In the genomic region with DNA sequence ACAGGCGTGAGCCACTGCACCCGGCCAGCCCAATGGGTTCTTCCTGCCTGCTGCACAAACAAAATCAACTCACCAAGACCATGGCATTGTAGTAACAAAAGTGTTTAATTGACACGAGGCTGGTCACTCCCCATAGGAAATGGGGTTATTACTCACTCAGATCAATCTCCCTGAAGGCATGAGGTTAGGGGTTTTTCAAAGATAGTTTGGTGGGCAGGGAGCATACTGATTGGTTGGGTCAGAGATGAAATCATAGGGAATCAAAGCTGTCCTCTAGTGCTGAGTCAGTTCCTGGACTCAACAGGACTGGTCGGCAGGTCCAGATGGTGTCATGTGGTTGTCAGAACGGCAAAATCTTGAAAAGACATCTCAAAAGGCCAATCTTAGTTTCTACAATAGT, we compare ENCODE assay signal across 21 cellular contexts.
DNase-seq lines count a peak whose midpoint lies in the region; ATAC-seq, FAIRE-seq and TF ChIP-seq lines count a peak whose summit lies in the region.
"Had no signal": no experiment of that assay in that cellular context is flagged by ENCODE, and none has a peak within 500 bp of the region (broad histone marks: within the 10 kb centered on the region; RNA-seq: fewer than 3 reads in every experiment).

No MANE protein-coding gene starts in this region.

- H3K79me1 ChIP-seq in mesenchymal stem cell (replicated peaks; ENCODE audit: low read length, poor library complexity, severe bottlenecking), result no peaks in the 10 kb centered on the region

- H3K23ac ChIP-seq in mesenchymal stem cell (ENCODE audit: low read length in 2 of 2), result no peak overlapping the region

- FAIRE-seq in HTR-8/SVneo (lab: Jason Lieb, UNC) (peak; percentile 68), GM12878 (lab: Jason Lieb, UNC) (no peak)
- FAIRE-seq: GM18507, H1 had no signal

- H4K8ac ChIP-seq in mesenchymal stem cell (ENCODE audit: low read length), result no peak overlapping the region

- POLR2A ChIA-PET in GM12878 (lab: Charles Lee), result no interaction called here

- no peaks in the 10 kb centered on the region for H3K79me2 ChIP-seq in GM12878 (ENCODE audit: control insufficient read depth, insufficient read depth, low read length)

- no peaks in the 10 kb centered on the region for H3K36me3 ChIP-seq in GM12878 (ENCODE audit: control insufficient read depth in 2 of 2, insufficient read depth in 2 of 2, low read length in 1 of 2)
- H3K36me3 ChIP-seq in mesenchymal stem cell (ENCODE audit: control insufficient read depth in 1 of 2, insufficient read depth in 2 of 2, low read depth in 1 of 2, low read length in 2 of 2), result no peaks in the 10 kb centered on the region
- H3K36me3 ChIP-seq: SJSA1, tibial nerve had no signal

- H3K4me2 ChIP-seq in GM12878 (ENCODE audit: control insufficient read depth, insufficient read depth) (no peak overlapping the region), mesenchymal stem cell (ENCODE audit: low read length, poor library complexity, severe bottlenecking) (no peak overlapping the region)

- RAD21 ChIA-PET in GM12878 (lab: Charles Lee; ENCODE audit: unreplicated experiment), result interaction anchor here (0.7 to 0.8 kb wide), 2 partner anchors 43 to 94 kb away, joined by 4 read pairs; no protein-coding TSS in a partner anchor

- BruUV-seq in GM12878 (replicated peaks; lab: Mats Ljungman, UMichigan), result no TSS peak

- no peak overlapping the region for H2BK120ac ChIP-seq in mesenchymal stem cell (ENCODE audit: low read depth, low read length)

- DNase-seq in EH (ENCODE audit: low read depth), result peak; percentile 29
- DNase-seq in HTR-8/SVneo (ENCODE audit: insufficient read length, low spot score), result peak; percentile 38
- DNase-seq in GM12878 (ENCODE audit: low read depth, low spot score), result no peak
- no peak for DNase-seq in mesenchymal stem cell
- no peak for DNase-seq in DMS53 treated with DMSO at 0.1 percent for 48 hours (lab: John Stamatoyannopoulos, UW; ENCODE audit: unreplicated experiment)
- DNase-seq in activated effector memory CD4-positive, alpha-beta T cell treated with Interleukin-2 at 50 U/mL for 16 hours, result no peak
- DNase-seq: CD4-positive, CD25-positive, alpha-beta regulatory T cell; KG1; mesendoderm; NCI-H1092; NCI-H2081 treated with DMSO at 0.1 percent for 48 hours; NCI-H510A treated with DMSO at 0.1 percent for 48 hours; stimulated activated CD4-positive, alpha-beta T cell treated with anti-CD3 and anti-CD28 coated beads, Interleukin-15, amount 100 ng/mL, for 24 hours had no signal

- peak overlapping the region; percentile 10 for H2AK5ac ChIP-seq in mesenchymal stem cell (ENCODE audit: low read length, severe bottlenecking)

- peak overlapping the region; percentile 31; the same call in 1 of the 2 replicates for H2AFZ ChIP-seq in GM12878 (ENCODE audit: control insufficient read depth, low read depth, low read length)
- H2AFZ ChIP-seq in mesenchymal stem cell (ENCODE audit: low read depth, low read length), result no peak overlapping the region

- no peak for TF ChIP-seq POLR2A in GM12878 (IDR thresholded peaks at IDR 0.05; ENCODE audit: low read depth, low read length)

- H3K4me1 ChIP-seq in GM12878 (ENCODE audit: control insufficient read depth, insufficient read depth, low read length) (peaks cover 16% of the 10 kb centered on the region), mesenchymal stem cell (ENCODE audit: control insufficient read depth, insufficient read depth, low read depth, low read length) (peaks cover 1% of the 10 kb centered on the region)
- H3K4me1 ChIP-seq: SJSA1, tibial nerve had no signal

- intact Hi-C loops in GM12878 (cut with micrococcal nuclease; ENCODE audit: unreplicated experiment), result no loop called here

- no peak overlapping the region for H2BK15ac ChIP-seq in mesenchymal stem cell (ENCODE audit: low read depth, poor library complexity, severe bottlenecking)

- no peak for TF ChIP-seq RAD21 in GM12878 (IDR thresholded peaks at IDR 0.05; ENCODE audit: insufficient read depth, low read depth, low read length)

- in situ Hi-C loops in GM12878 (cut with MboI), result no loop called here

- no peak overlapping the region for H4K91ac ChIP-seq in mesenchymal stem cell (ENCODE audit: low read length)

- 58% methylated on average over 5 of the region's 5 CpGs for WGBS in GM12878 (ENCODE audit: insufficient coverage, insufficient replicate concordance, low lambda C conversion rate, missing lambda C conversion rate)
- 68% methylated on average over 4 of the region's 5 CpGs for WGBS in mesenchymal stem cell

- peaks cover 7% of the 10 kb centered on the region; the same call in 2 of the 3 replicates for H3K9me3 ChIP-seq in GM12878 (replicated peaks; ENCODE audit: control insufficient read depth, insufficient read depth, low read length)
- H3K9me3 ChIP-seq in mesenchymal stem cell (ENCODE audit: control insufficient read depth, low read length), result peaks cover 10% of the 10 kb centered on the region
- H3K9me3 ChIP-seq: SJSA1 had no signal

- no peak for TF ChIP-seq EP300 in GM12878 (IDR thresholded peaks at IDR 0.05; ENCODE audit: borderline replicate concordance in 1 of 2, control insufficient read depth in 1 of 2, low read depth in 2 of 2, low read length in 2 of 2)

- SMC1A ChIA-PET in GM12878 (lab: Charles Lee; ENCODE audit: uncharacterized antibody, unreplicated experiment), result no interaction called here

- H3K14ac ChIP-seq in mesenchymal stem cell (ENCODE audit: low read length in 2 of 2), result no peak overlapping the region

- no peak for TF ChIP-seq CTCF in GM12878 (IDR thresholded peaks at IDR 0.05 in 2 of 3, conservative IDR thresholded peaks at IDR 0.05 in 1 of 3; ENCODE audit: control insufficient read depth in 2 of 3, extremely low read depth in 1 of 3, insufficient read depth in 1 of 3, low read depth in 3 of 3, low read length in 3 of 3)

- no peak overlapping the region for H3K18ac ChIP-seq in mesenchymal stem cell (ENCODE audit: low read depth in 1 of 2, low read length in 2 of 2)

- no peak overlapping the region for H3K4ac ChIP-seq in mesenchymal stem cell (ENCODE audit: low read depth in 1 of 2, low read length in 2 of 2)

- H3K9ac ChIP-seq in GM12878 (ENCODE audit: control insufficient read depth, insufficient read depth, low read length) (no peak overlapping the region), mesenchymal stem cell (ENCODE audit: low read length) (no peak overlapping the region)

- H4K20me1 ChIP-seq in GM12878 (ENCODE audit: control insufficient read depth, insufficient read depth), result no peaks in the 10 kb centered on the region

- ATAC-seq in GM12878 (peak; percentile 89), HG02938 (IDR thresholded peaks at IDR 0.05; ENCODE audit: unreplicated experiment) (no peak), GM21576 (IDR thresholded peaks at IDR 0.05; ENCODE audit: unreplicated experiment) (no peak)
- ATAC-seq: activated T-helper 17 cell treated with anti-CD3 and anti-CD28 coated beads, Interleukin-2, amount 50 U/mL, for 72 hours; stimulated activated memory B cell treated with anti-CD40 and anti-IgM and Interleukin-4, amounts not matched to agents 10 μg/mL and 1 μg/mL and 100 μg/mL, for 72 hours had no signal

- no peak overlapping the region for H3K4me3 ChIP-seq in GM12878
- H3K4me3 ChIP-seq in mesenchymal stem cell (ENCODE audit: insufficient read depth in 1 of 2, low read depth in 1 of 2, low read length in 2 of 2), result no peak overlapping the region
- H3K4me3 ChIP-seq: SJSA1, tibial nerve had no signal

- no peak overlapping the region for H2BK12ac ChIP-seq in mesenchymal stem cell (ENCODE audit: low read length in 2 of 2)

- no peak overlapping the region for H3K27ac ChIP-seq in GM12878 (ENCODE audit: control insufficient read depth, insufficient read depth)
- H3K27ac ChIP-seq in mesenchymal stem cell (ENCODE audit: low read length, poor library complexity, severe bottlenecking), result no peak overlapping the region
- H3K27ac ChIP-seq: SJSA1, tibial nerve had no signal

- no peak overlapping the region for H2BK5ac ChIP-seq in mesenchymal stem cell (ENCODE audit: low read depth, low read length, poor library complexity, severe bottlenecking)

- CTCF ChIA-PET in GM12878 (lab: Yijun Ruan, JAX), result no interaction called here

- H3K27me3 ChIP-seq in GM12878 (replicated peaks in 1 of 2; ENCODE audit: control insufficient read depth in 2 of 2, insufficient read depth in 2 of 2, low read length in 1 of 2), result no peaks in the 10 kb centered on the region
- H3K27me3 ChIP-seq in mesenchymal stem cell (ENCODE audit: control insufficient read depth in 1 of 2, insufficient read depth in 1 of 2, low read length in 2 of 2), result no peaks in the 10 kb centered on the region
- H3K27me3 ChIP-seq: SJSA1, tibial nerve had no signal

TF ChIP-seq in GM12878, 131 proteins besides CTCF, POLR2A, EP300 and RAD21 (continues in another document):
- TF ChIP-seq NR2C1 (IDR thresholded peaks at IDR 0.05) (no peak), RUNX3 (IDR thresholded peaks at IDR 0.05; ENCODE audit: low read length) (peak; percentile 44; the same call in 1 of the 2 replicates)
- TF ChIP-seq, protein P1, sequence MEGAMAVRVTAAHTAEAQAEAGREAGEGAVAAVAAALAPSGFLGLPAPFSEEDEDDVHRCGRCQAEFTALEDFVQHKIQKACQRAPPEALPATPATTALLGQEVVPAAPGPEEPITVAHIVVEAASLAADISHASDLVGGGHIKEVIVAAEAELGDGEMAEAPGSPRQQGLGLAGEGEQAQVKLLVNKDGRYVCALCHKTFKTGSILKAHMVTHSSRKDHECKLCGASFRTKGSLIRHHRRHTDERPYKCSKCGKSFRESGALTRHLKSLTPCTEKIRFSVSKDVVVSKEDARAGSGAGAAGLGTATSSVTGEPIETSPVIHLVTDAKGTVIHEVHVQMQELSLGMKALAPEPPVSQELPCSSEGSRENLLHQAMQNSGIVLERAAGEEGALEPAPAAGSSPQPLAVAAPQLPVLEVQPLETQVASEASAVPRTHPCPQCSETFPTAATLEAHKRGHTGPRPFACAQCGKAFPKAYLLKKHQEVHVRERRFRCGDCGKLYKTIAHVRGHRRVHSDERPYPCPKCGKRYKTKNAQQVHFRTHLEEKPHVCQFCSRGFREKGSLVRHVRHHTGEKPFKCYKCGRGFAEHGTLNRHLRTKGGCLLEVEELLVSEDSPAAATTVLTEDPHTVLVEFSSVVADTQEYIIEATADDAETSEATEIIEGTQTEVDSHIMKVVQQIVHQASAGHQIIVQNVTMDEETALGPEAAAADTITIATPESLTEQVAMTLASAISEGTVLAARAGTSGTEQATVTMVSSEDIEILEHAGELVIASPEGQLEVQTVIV (IDR thresholded peaks at IDR 0.05; ENCODE audit: borderline replicate concordance, partially characterized antibody), result no peak

Comparison
In these comparisons a context has a peak if more than half of its experiments do, and no peak if none do; other contexts are left out.
1. DNase-seq: peak in EH (single experiment) and HTR-8/SVneo (single experiment); none in GM12878 (single experiment), mesenchymal stem cell (single experiment), DMS53 treated with DMSO at 0.1 percent for 48 hours (single experiment) and activated effector memory CD4-positive, alpha-beta T cell treated with Interleukin-2 at 50 U/mL for 16 hours (single experiment).